ENCODE assay signal across 15 cellular contexts in genomic region chr2:43279317-43279840, GRCh38.
"Had no signal": no experiment of that assay in that cellular context is flagged by ENCODE, and none has a peak within 500 bp of the region (broad histone marks: within the 10 kb centered on the region; RNA-seq: fewer than 3 reads in every experiment).

No MANE protein-coding gene starts in this region.

- DNase-seq: activated CD4-positive, alpha-beta memory T cell treated with anti-CD3 and anti-CD28 coated beads for 36 hours; activated naive CD4-positive, alpha-beta T cell treated with anti-CD3 and anti-CD28 coated beads, Interleukin-2, amount 50 U/mL, for 16 hours; activated T-cell treated with anti-CD3 and anti-CD28 coated beads, Interleukin-2, amount 50 U/mL, for 24 hours; hippocampal formation; mammary epithelial cell; naive thymus-derived CD8-positive, alpha-beta T cell; stimulated activated CD4-positive, alpha-beta T cell treated with anti-CD3 and anti-CD28 coated beads, Interleukin-4, amount 100 ng/mL, for 4 hours; stimulated activated CD8-positive, alpha-beta memory T cell treated with anti-CD3 and anti-CD28 coated beads, Interleukin-4, amount 100 ng/mL, for 48 hours; stimulated activated naive CD8-positive, alpha-beta T cell treated with anti-CD3 and anti-CD28 coated beads, Interleukin-15, Interleukin-2, amounts not matched to agents 100 U/mL and 50 U/mL, for 24 hours; T-helper 1 cell had no signal

- H3K27me3 Mint-ChIP-seq: activated CD4-positive, alpha-beta memory T cell treated with anti-CD3 and anti-CD28 coated beads for 36 hours; activated T-cell treated with anti-CD3 and anti-CD28 coated beads, Interleukin-2, amount 50 U/mL, for 24 hours; naive thymus-derived CD8-positive, alpha-beta T cell; type B pancreatic cell had no signal

- H3K36me3 ChIP-seq: cardiac muscle cell had no signal

- H3K4me3 ChIP-seq: cardiac muscle cell, skin epidermis, suprapubic skin had no signal

- H3K4me3 Mint-ChIP-seq: activated CD4-positive, alpha-beta memory T cell treated with anti-CD3 and anti-CD28 coated beads for 36 hours; activated T-cell treated with anti-CD3 and anti-CD28 coated beads, Interleukin-2, amount 50 U/mL, for 24 hours; type B pancreatic cell had no signal

- H3K27me3 ChIP-seq: cardiac muscle cell, suprapubic skin had no signal

- H3K9me3 Mint-ChIP-seq: activated T-cell treated with anti-CD3 and anti-CD28 coated beads, Interleukin-2, amount 50 U/mL, for 24 hours; type B pancreatic cell had no signal

- ATAC-seq: naive thymus-derived CD8-positive, alpha-beta T cell; right cardiac atrium; stimulated activated naive CD8-positive, alpha-beta T cell treated with anti-CD3 and anti-CD28 coated beads, Interleukin-15, Interleukin-2, amounts not matched to agents 100 U/mL and 50 U/mL, for 24 hours had no signal

- H3K27ac ChIP-seq: cardiac muscle cell, skin epidermis, suprapubic skin had no signal

- H3K27ac Mint-ChIP-seq: activated CD4-positive, alpha-beta memory T cell treated with anti-CD3 and anti-CD28 coated beads for 36 hours; activated T-cell treated with anti-CD3 and anti-CD28 coated beads, Interleukin-2, amount 50 U/mL, for 24 hours; type B pancreatic cell had no signal
